Comparison of ENCODE assay signal across 22 cellular contexts in the genomic region with DNA sequence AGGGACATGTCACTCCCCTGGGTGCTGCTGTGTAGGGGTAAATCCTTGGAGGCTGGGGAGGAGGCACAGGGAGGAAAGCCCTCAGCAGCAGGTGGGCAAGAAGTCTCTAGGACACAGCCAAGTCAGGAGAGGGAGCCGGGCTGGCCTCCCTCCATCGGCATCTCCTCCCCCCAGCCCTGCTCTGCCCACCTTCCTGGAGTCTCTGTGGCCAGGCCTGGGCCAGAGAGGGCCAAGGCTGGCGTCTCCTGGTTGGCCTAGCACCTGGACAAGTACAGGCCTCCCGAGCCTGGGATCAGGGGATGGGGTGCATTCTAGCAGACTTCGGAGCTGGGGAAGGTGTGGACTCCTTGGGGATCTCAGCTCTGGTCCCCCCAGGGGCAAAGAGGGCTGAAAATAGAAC. TPM values are rescaled to one million over a fixed set of nuclear protein-coding genes. Genes with fewer than 3 reads are reported as not detected.
DNase-seq lines count a peak whose midpoint lies in the region; ATAC-seq and TF ChIP-seq lines count a peak whose summit lies in the region.
"Had no signal": no experiment of that assay in that cellular context is flagged by ENCODE, and none has a peak within 500 bp of the region (broad histone marks: within the 10 kb centered on the region; RNA-seq: fewer than 3 reads in every experiment).

No MANE protein-coding gene starts in this region.

- H3K4me1 ChIP-seq in cardiac muscle cell (ENCODE audit: low read depth): peaks cover 61% of the 10 kb centered on the region
- H3K4me1 ChIP-seq in gastroesophageal sphincter: peaks cover 7 to 87% (median 28%) of the 10 kb centered on the region in 3 donors
- no peaks in the 10 kb centered on the region for H3K4me1 ChIP-seq in prostate gland (replicated peaks)
- H3K4me1 ChIP-seq in tibial artery: peaks cover 0 to 87% (median 36%) of the 10 kb centered on the region in 4 donors
- H3K4me1 ChIP-seq in tibial nerve: peaks cover 0 to 14% (median 6%) of the 10 kb centered on the region in 4 donors

- TF ChIP-seq CTCF in cardiac muscle cell (IDR thresholded peaks at IDR 0.05; ENCODE audit: low read depth, low read length) (no peak), gastroesophageal sphincter (IDR thresholded peaks at IDR 0.05) (no peak), prostate gland (IDR thresholded peaks at IDR 0.05) (no peak), tibial artery (IDR thresholded peaks at IDR 0.05) (no peak), tibial nerve (IDR thresholded peaks at IDR 0.05) (no peak)

- 60% methylated on average over 1 of the region's 5 CpGs; no CpG with 5 or more reads in 1 of the 2 donors for WGBS in gastroesophageal sphincter (ENCODE audit: low coverage in 1 of 2), 2 donors
- WGBS in prostate gland: 84% methylated on average over 5 of the region's 5 CpGs
- 92 to 93% methylated on average over 5 of the region's 5 CpGs for WGBS in tibial nerve, 2 donors

- no peak overlapping the region for H3K4me3 ChIP-seq in cardiac muscle cell
- H3K4me3 ChIP-seq in gastroesophageal sphincter: peak overlapping the region in 1 of 2 donors; percentile 58
- H3K4me3 ChIP-seq in prostate gland: no peak overlapping the region
- H3K4me3 ChIP-seq in tibial artery: no peak overlapping the region
- no peak overlapping the region for H3K4me3 ChIP-seq in tibial nerve

- intact Hi-C loops in left ventricle myocardium superior (cut with micrococcal nuclease) (no loop called here), prostate gland (cut with DNase I) (no loop called here), tibial artery (cut with DNase I; ENCODE audit: low total_unique reads) (loop anchor here (5.0 kb wide), 1 partner anchor 1381 kb away; no protein-coding TSS in a partner anchor)

- ATAC-seq in left ventricle myocardium superior (no peak), gastroesophageal sphincter (no peak)
- ATAC-seq: CD8-positive, alpha-beta T cell; PC-3 had no signal

- H3K9me3 ChIP-seq in cardiac muscle cell (ENCODE audit: low read depth): no peaks in the 10 kb centered on the region
- no peaks in the 10 kb centered on the region for H3K9me3 ChIP-seq in gastroesophageal sphincter
- H3K9me3 ChIP-seq in prostate gland: no peaks in the 10 kb centered on the region
- no peaks in the 10 kb centered on the region for H3K9me3 ChIP-seq in tibial artery
- H3K9me3 ChIP-seq in tibial nerve: no peaks in the 10 kb centered on the region
- H3K9me3 ChIP-seq: BE2C had no signal

- TF ChIP-seq EP300 in gastroesophageal sphincter (IDR thresholded peaks at IDR 0.05): no peak
- TF ChIP-seq EP300 in tibial nerve (IDR thresholded peaks at IDR 0.05): no peak

- H3K27me3 ChIP-seq in cardiac muscle cell: no peaks in the 10 kb centered on the region
- peaks cover 21% of the 10 kb centered on the region for H3K27me3 ChIP-seq in gastroesophageal sphincter
- H3K27me3 ChIP-seq in prostate gland (replicated peaks; ENCODE audit: insufficient read depth): no peaks in the 10 kb centered on the region
- H3K27me3 ChIP-seq in tibial artery: no peaks in the 10 kb centered on the region
- H3K27me3 ChIP-seq in tibial nerve: peaks cover 0 to 66% of the 10 kb centered on the region in 2 donors
- H3K27me3 ChIP-seq: BE2C had no signal

- no peaks in the 10 kb centered on the region for H3K36me3 ChIP-seq in cardiac muscle cell
- H3K36me3 ChIP-seq in gastroesophageal sphincter: no peaks in the 10 kb centered on the region
- no peaks in the 10 kb centered on the region for H3K36me3 ChIP-seq in prostate gland
- H3K36me3 ChIP-seq in tibial artery: no peaks in the 10 kb centered on the region
- H3K36me3 ChIP-seq in tibial nerve: no peaks in the 10 kb centered on the region
- H3K36me3 ChIP-seq: BE2C had no signal

- no peak for DNase-seq in cardiac muscle cell (ENCODE audit: low read depth in 1 of 2, low spot score in 1 of 2)
- DNase-seq in left ventricle myocardium superior: no peak
- DNase-seq in prostate gland (ENCODE audit: low spot score): no peak
- DNase-seq in tibial artery: peak in 1 of 2 donors; percentile 63
- no peak for DNase-seq in kidney tubule cell (ENCODE audit: low spot score)
- DNase-seq in RKO (ENCODE audit: low spot score): no peak
- no peak for DNase-seq in tibial nerve (ENCODE audit: low spot score in 2 of 2)
- DNase-seq: BE2C; CD8-positive, alpha-beta T cell; DMS79; H9; IMR-90; Kasumi-1; MM.1S; NCI-H1092 treated with DMSO at 0.1 percent for 48 hours; NCI-H1694; NCI-H510A treated with DMSO at 0.1 percent for 48 hours; NCI-H82; PC-3 had no signal

- peak overlapping the region; percentile 77 for H3K27ac ChIP-seq in cardiac muscle cell
- peak overlapping the region; percentile 93 to 99 (median 98) for H3K27ac ChIP-seq in gastroesophageal sphincter
- H3K27ac ChIP-seq in prostate gland: peak overlapping the region; percentile 22 to 64
- H3K27ac ChIP-seq in tibial artery: peak overlapping the region; percentile 96 to 97
- H3K27ac ChIP-seq in tibial nerve: no peak overlapping the region
- H3K27ac ChIP-seq: 22Rv1 had no signal

- TF ChIP-seq POLR2A in gastroesophageal sphincter (IDR thresholded peaks at IDR 0.05) (no peak), prostate gland (IDR thresholded peaks at IDR 0.05) (no peak), tibial nerve (IDR thresholded peaks at IDR 0.05) (no peak)

RNA-seq across cellular contexts. Expression of gene SPEG, which starts 1.8 kb away (rescaled TPM):
- total RNA-seq in cardiac muscle cell (275 and 292 TPM in 2 replicates), left ventricle myocardium superior (111 TPM), gastroesophageal sphincter (100 to 1,000 TPM in 3 of 4 donors, 10 to 100 TPM in 1; 90.2 to 307 (median 214) TPM), prostate gland (10 to 100 TPM; 30.7 to 53.4 TPM), tibial nerve (10 to 100 TPM in 1 of 4 donors, 1 to 10 TPM in 3; 6.7 to 10.2 (median 8.1) TPM)
- 185 and 188 TPM in 2 replicates for polyA plus RNA-seq in cardiac muscle cell

RNA-seq across cellular contexts. Expression of gene DES, which starts 18.3 kb away (rescaled TPM):
- total RNA-seq in cardiac muscle cell (37.2 and 47.0 TPM in 2 replicates), left ventricle myocardium superior (14,457 TPM), gastroesophageal sphincter (over 10,000 TPM; 10,852 to 31,720 (median 15,007) TPM), prostate gland (1,000 to 10,000 TPM; 1,584 to 1,742 TPM), tibial nerve (10 to 100 TPM; 20.7 to 50.4 (median 25.0) TPM)
- polyA plus RNA-seq in cardiac muscle cell: 17.5 and 20.4 TPM in 2 replicates
- total RNA-seq: CD8-positive, alpha-beta T cell; HT1080; PC-3 had no signal

RNA-seq across cellular contexts. Expression of gene DNPEP, which starts 48.8 kb away (rescaled TPM):
- total RNA-seq in cardiac muscle cell (67.2 and 70.4 TPM in 2 replicates), left ventricle myocardium superior (74.8 TPM), gastroesophageal sphincter (10 to 100 TPM; 37.8 to 76.9 (median 59.2) TPM), prostate gland (10 to 100 TPM; 54.1 to 82.4 TPM), tibial nerve (10 to 100 TPM; 35.2 to 88.1 (median 52.6) TPM)
- 104 and 117 TPM in 2 replicates for polyA plus RNA-seq in cardiac muscle cell

Comparison
In these comparisons a context has a peak if more than half of its experiments do, and no peak if none do; other contexts are left out.
1. RNA of gene DES, which starts 18.3 kb away (total RNA-seq): 10,852 to 31,720 TPM in gastroesophageal sphincter, 14,457 TPM in left ventricle myocardium superior (single experiment) and 1,584 to 1,742 TPM in prostate gland; 37.2 to 47.0 TPM in cardiac muscle cell and 20.7 to 50.4 TPM in tibial nerve; every median in the first group is over 10 times any median in the second.
2. H3K27ac ChIP-seq: peak in cardiac muscle cell (single experiment), gastroesophageal sphincter (4 of 4), prostate gland (2 of 2) and tibial artery (2 of 2); none in tibial nerve (0 of 4).